Comparison of ENCODE assay signal across 9 cellular contexts in the genomic region with DNA sequence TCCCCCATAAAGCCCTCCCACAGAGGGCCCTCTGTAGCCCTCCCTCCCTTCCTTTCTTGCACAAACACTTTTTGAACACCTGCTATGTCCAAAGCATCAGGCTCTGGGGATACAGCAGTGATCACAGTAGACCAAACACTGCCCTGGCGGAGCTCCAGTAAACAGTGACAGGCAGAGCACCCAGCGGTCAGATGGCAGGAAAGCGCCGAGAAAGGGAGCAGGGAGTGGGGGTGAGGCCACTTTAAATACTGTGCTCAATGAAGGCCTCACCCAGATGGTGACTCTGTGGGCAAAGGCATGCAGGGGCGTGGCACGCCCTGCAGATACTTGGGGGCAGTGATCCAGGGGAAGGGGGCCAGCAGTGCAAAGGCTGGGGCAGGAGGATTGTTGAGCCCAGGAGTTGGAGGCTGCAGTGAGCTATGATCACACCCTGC. TPM values are rescaled to one million over a fixed set of nuclear protein-coding genes. Genes with fewer than 3 reads are reported as not detected.
DNase-seq lines count a peak whose midpoint lies in the region; ATAC-seq and TF ChIP-seq lines count a peak whose summit lies in the region.
"Had no signal": no experiment of that assay in that cellular context is flagged by ENCODE, and none has a peak within 500 bp of the region (broad histone marks: within the 10 kb centered on the region; RNA-seq: fewer than 3 reads in every experiment).

No MANE protein-coding gene starts in this region.

- CTCF ChIA-PET in activated B cell treated with CpG ODN at 0.5 μM for 24 hours (lab: Charles Lee) = interaction anchor here (0.8 to 2.6 kb wide), 2 partner anchors 24 to 128 kb away, joined by 3 to 7 read pairs; no protein-coding TSS in a partner anchor

- H3K27me3 ChIP-seq in neuronal stem cell (ENCODE audit: control insufficient read depth in 3 of 3, insufficient read depth in 3 of 3, low read depth in 1 of 3, low read length in 3 of 3) = peaks cover 0 to 33% (median 0%) of the 10 kb centered on the region in 3 experiments

- no peak overlapping the region for H3K4ac ChIP-seq in neuronal stem cell (ENCODE audit: low read length)

- no peaks in the 10 kb centered on the region for H3K27me3 Mint-ChIP-seq in activated B cell treated with CpG ODN at 0.5 μM for 24 hours

- H2BK12ac ChIP-seq in neuronal stem cell (ENCODE audit: low read length) = no peak overlapping the region

- no peaks in the 10 kb centered on the region for H3K9me3 Mint-ChIP-seq in activated B cell treated with CpG ODN at 0.5 μM for 24 hours
- H3K9me3 Mint-ChIP-seq: neural crest cell had no signal

- no peaks in the 10 kb centered on the region for H3K36me3 ChIP-seq in neuronal stem cell (replicated peaks in 1 of 2; ENCODE audit: control insufficient read depth in 2 of 2, insufficient read depth in 2 of 2, low read length in 2 of 2)

- no peak overlapping the region for H2AFZ ChIP-seq in neuronal stem cell (ENCODE audit: low read length)

- TF ChIP-seq CTCF in activated B cell treated with CpG ODN at 0.5 μM for 24 hours (IDR thresholded peaks at IDR 0.05) (no peak), omental fat pad (IDR thresholded peaks at IDR 0.05) (no peak)

- no peak overlapping the region for H2BK15ac ChIP-seq in neuronal stem cell (ENCODE audit: low read length)

- H3K9me3 ChIP-seq in neuronal stem cell (replicated peaks in 1 of 2; ENCODE audit: control insufficient read depth in 2 of 2, insufficient read depth in 1 of 2, low read depth in 1 of 2, low read length in 2 of 2) = no peaks in the 10 kb centered on the region

- DNase-seq in DMS 273 treated with DMSO at 0.1 percent for 48 hours (lab: John Stamatoyannopoulos, UW) (peak; percentile 80), NCI-H1092 (lab: John Stamatoyannopoulos, UW) (peak; percentile 81), activated B cell treated with CpG ODN at 0.5 μM for 24 hours (no peak), neuronal stem cell (ENCODE audit: low spot score) (no peak), dedifferentiated amniotic fluid mesenchymal stem cell (ENCODE audit: extremely low spot score) (no peak), omental fat pad (ENCODE audit: low spot score) (no peak), NCI-H1436 treated with DMSO at 0.1 percent for 48 hours (lab: John Stamatoyannopoulos, UW) (no peak)

- no peak overlapping the region for H3K4me3 Mint-ChIP-seq in activated B cell treated with CpG ODN at 0.5 μM for 24 hours
- H3K4me3 Mint-ChIP-seq: neural crest cell had no signal

- no peak overlapping the region for H2BK120ac ChIP-seq in neuronal stem cell (ENCODE audit: low read depth, low read length)

- H3K4me3 ChIP-seq in neuronal stem cell (ENCODE audit: low read length in 2 of 2) = no peak overlapping the region

- H3K4me1 Mint-ChIP-seq in activated B cell treated with CpG ODN at 0.5 μM for 24 hours = peaks cover 41% of the 10 kb centered on the region

- peak overlapping the region; percentile 44 for H3K27ac Mint-ChIP-seq in activated B cell treated with CpG ODN at 0.5 μM for 24 hours

- H3K4me1 ChIP-seq in neuronal stem cell (ENCODE audit: control insufficient read depth in 2 of 2, insufficient read depth in 1 of 2, low read depth in 1 of 2, low read length in 2 of 2) = peaks cover 0 to 5% of the 10 kb centered on the region in 2 donors

- H3K14ac ChIP-seq in neuronal stem cell (ENCODE audit: low read length) = no peak overlapping the region

- no CpG with 5 or more reads among the region's 6 CpGs for WGBS in neuronal stem cell (ENCODE audit: extremely low coverage in 2 of 2, insufficient read length in 2 of 2, insufficient replicate concordance in 1 of 2), 2 donors

- H3K18ac ChIP-seq in neuronal stem cell (ENCODE audit: low read length) = peak overlapping the region; percentile 35

- no peaks in the 10 kb centered on the region for H3K79me1 ChIP-seq in neuronal stem cell (ENCODE audit: low read depth, low read length)

- H3K9ac ChIP-seq in neuronal stem cell (ENCODE audit: low read depth, low read length, poor library complexity) = no peak overlapping the region

- H2BK5ac ChIP-seq in neuronal stem cell (ENCODE audit: low read length) = no peak overlapping the region

- intact Hi-C loops in activated B cell treated with CpG ODN at 0.5 μM for 24 hours (cut with micrococcal nuclease) = no loop called here

- H3K23ac ChIP-seq in neuronal stem cell (ENCODE audit: low read depth, low read length, poor library complexity) = no peak overlapping the region

- ATAC-seq in activated B cell treated with CpG ODN at 0.5 μM for 24 hours (ENCODE audit: low read depth) = no peak
- no peak for ATAC-seq in GM21515 (IDR thresholded peaks at IDR 0.05; ENCODE audit: unreplicated experiment)
- no peak for ATAC-seq in omental fat pad (ENCODE audit: low FRiP score)

- no peak overlapping the region for H3K27ac ChIP-seq in neuronal stem cell (replicated peaks; ENCODE audit: low read length)

- POLR2A ChIA-PET in activated B cell treated with CpG ODN at 0.5 μM for 24 hours (lab: Charles Lee) = no interaction called here

- no peak overlapping the region for H4K91ac ChIP-seq in neuronal stem cell (ENCODE audit: low read depth, low read length, poor library complexity)

- no peak overlapping the region for H4K8ac ChIP-seq in neuronal stem cell (ENCODE audit: low read depth, low read length)

- no peak overlapping the region for H3K4me2 ChIP-seq in neuronal stem cell (ENCODE audit: insufficient read depth, low read length, poor library complexity, severe bottlenecking)

- H3K36me3 Mint-ChIP-seq in activated B cell treated with CpG ODN at 0.5 μM for 24 hours (ENCODE audit: low read depth) = peaks cover 70% of the 10 kb centered on the region

- no peak overlapping the region for H2AK5ac ChIP-seq in neuronal stem cell (ENCODE audit: low read depth, low read length)

RNA-seq across cellular contexts. Expression of gene PRR29, which starts 7.6 kb away (rescaled TPM):
- total RNA-seq in activated B cell treated with CpG ODN at 0.5 μM for 24 hours (not detected in 2 replicates), omental fat pad (1 to 10 TPM in 1 of 4 donors, under 1 TPM in 3; 0.19 to 1.1 (median 0.55) TPM)
- polyA plus RNA-seq in neuronal stem cell (2013, experiment 1 of 2) = 0.43 TPM
- polyA plus RNA-seq in neuronal stem cell (2013, experiment 2 of 2) = 0.57 TPM

RNA-seq across cellular contexts. Expression of gene ICAM2, which starts 14.7 kb away (rescaled TPM):
- total RNA-seq in activated B cell treated with CpG ODN at 0.5 μM for 24 hours (44.5 and 44.7 TPM in 2 replicates), omental fat pad (100 to 1,000 TPM in 3 of 4 donors, 10 to 100 TPM in 1; 57.7 to 252 (median 137) TPM)
- 0.10 TPM for polyA plus RNA-seq in neuronal stem cell (2013, experiment 1 of 2)
- not detected for polyA plus RNA-seq in neuronal stem cell (2013, experiment 2 of 2)
- total RNA-seq: neural crest cell had no signal

RNA-seq across cellular contexts. Expression of gene SCN4A, which starts 33.0 kb away (rescaled TPM):
- total RNA-seq in activated B cell treated with CpG ODN at 0.5 μM for 24 hours = 0.49 and 0.78 TPM in 2 replicates
- 3.9 TPM for polyA plus RNA-seq in neuronal stem cell (2013, experiment 1 of 2)
- polyA plus RNA-seq in neuronal stem cell (2013, experiment 2 of 2) = 3.8 TPM
- total RNA-seq in omental fat pad = 10 to 100 TPM in 3 of 4 donors, 1 to 10 TPM in 1; 7.0 to 43.3 (median 15.1) TPM

Comparison
In these comparisons a context has a peak if more than half of its experiments do, and no peak if none do; other contexts are left out.
1. DNase-seq: peak in DMS 273 treated with DMSO at 0.1 percent for 48 hours (single experiment) and NCI-H1092 (single experiment); none in activated B cell treated with CpG ODN at 0.5 μM for 24 hours (single experiment), neuronal stem cell (single experiment), dedifferentiated amniotic fluid mesenchymal stem cell (single experiment), omental fat pad (single experiment) and NCI-H1436 treated with DMSO at 0.1 percent for 48 hours (single experiment).